In genomic region chr22:41844036-41844435, GRCh38 we compare ENCODE assay signal across 14 cellular contexts. TPM values are rescaled to one million over a fixed set of nuclear protein-coding genes. Genes with fewer than 3 reads are reported as not detected.
A peak's percentile ranks its signal among the peaks of the same experiment; 100 is the strongest.
DNase-seq lines count a peak whose midpoint lies in the region; TF ChIP-seq lines count a peak whose summit lies in the region.
"Had no signal": no experiment of that assay in that cellular context is flagged by ENCODE, and none has a peak within 500 bp of the region (broad histone marks: within the 10 kb centered on the region; RNA-seq: fewer than 3 reads in every experiment).

No MANE protein-coding gene starts in this region.

- peaks cover 61% of the 10 kb centered on the region for H3K4me1 Mint-ChIP-seq in T-helper 2 cell treated with Interferon-gamma antibody and Interleukin-4, amounts not matched to agents 5 μg/mL and 100 μg/mL, for 36 hours (ENCODE audit: low read depth)

- TF ChIP-seq POLR2A in breast epithelium (IDR thresholded peaks at IDR 0.05): no peak

- H3K9me3 ChIP-seq in OCI-LY1 (ENCODE audit: low read length) (no peaks in the 10 kb centered on the region), breast epithelium (no peaks in the 10 kb centered on the region)
- no peaks in the 10 kb centered on the region for H3K9me3 ChIP-seq in effector memory CD4-positive, alpha-beta T cell (ENCODE audit: control insufficient read depth, low read length)
- H3K9me3 ChIP-seq: A549, SJSA1 had no signal

- H3K4me3 ChIP-seq in OCI-LY1 (ENCODE audit: low read depth, low read length, poor library complexity, severe bottlenecking) (no peak overlapping the region), breast epithelium (no peak overlapping the region), skin epidermis (no peak overlapping the region)
- no peak overlapping the region for H3K4me3 ChIP-seq in effector memory CD4-positive, alpha-beta T cell (ENCODE audit: insufficient read depth, low read depth, low read length, poor library complexity, severe bottlenecking)
- H3K4me3 ChIP-seq: A549, SJSA1 had no signal

- H3K79me2 ChIP-seq in OCI-LY1 (ENCODE audit: insufficient read depth, low read length): peaks cover 100% of the 10 kb centered on the region

- TF ChIP-seq CTCF in OCI-LY1 (IDR thresholded peaks at IDR 0.05; ENCODE audit: low read length): no peak
- no peak for TF ChIP-seq CTCF in breast epithelium (IDR thresholded peaks at IDR 0.05)

- no peaks in the 10 kb centered on the region for H3K9me2 ChIP-seq in OCI-LY1 (ENCODE audit: low read depth, low read length)

- 0 out of 2 replicates have a peak, but pooled peaks cover 2% of the 10 kb centered on the region for H3F3A ChIP-seq in OCI-LY1 (ENCODE audit: insufficient read depth, low read length)

- H3K27ac ChIP-seq in OCI-LY1 (ENCODE audit: low read depth, low read length, poor library complexity, severe bottlenecking) (peak overlapping the region; percentile 55), breast epithelium (peak overlapping the region; percentile 1 to 61), skin epidermis (peak overlapping the region in 15 of 21 experiments; percentile 1 to 72 (median 44))
- H3K27ac ChIP-seq in effector memory CD4-positive, alpha-beta T cell (ENCODE audit: insufficient read depth, low read length, poor library complexity, severe bottlenecking): no peak overlapping the region
- H3K27ac ChIP-seq: SJSA1 had no signal

- no peak overlapping the region for H2AFZ ChIP-seq in OCI-LY1 (ENCODE audit: low read length)

- intact Hi-C loops in breast epithelium (cut with DNase I; ENCODE audit: low total_unique reads): no loop called here

- no peak overlapping the region for H3K4me3 Mint-ChIP-seq in T-helper 2 cell treated with Interferon-gamma antibody and Interleukin-4, amounts not matched to agents 5 μg/mL and 100 μg/mL, for 36 hours

- DNase-seq in T-helper 2 cell treated with Interferon-gamma antibody and Interleukin-4, amounts not matched to agents 5 μg/mL and 100 μg/mL, for 36 hours (ENCODE audit: low spot score): no peak
- DNase-seq in T-helper 2 cell: no peak
- no peak for DNase-seq in breast epithelium (ENCODE audit: low spot score in 2 of 2)
- DNase-seq in effector memory CD4-positive, alpha-beta T cell: no peak
- no peak for DNase-seq in NCI-H2081 (lab: John Stamatoyannopoulos, UW)
- DNase-seq in hippocampal formation (lab: John Stamatoyannopoulos, UW): no peak
- DNase-seq: KG1, left ventricle myocardium superior, NCI-H1930, NCI-H748 treated with DMSO at 0.1 percent for 48 hours had no signal

- H3K9ac ChIP-seq in OCI-LY1 (ENCODE audit: low read length): peak overlapping the region; percentile 11; the same call in 1 of the 2 replicates

- peaks cover 77% of the 10 kb centered on the region for H3K36me3 ChIP-seq in OCI-LY1 (ENCODE audit: insufficient read depth, low read length)
- H3K36me3 ChIP-seq in breast epithelium: no peaks in the 10 kb centered on the region
- H3K36me3 ChIP-seq in effector memory CD4-positive, alpha-beta T cell (ENCODE audit: control insufficient read depth, insufficient read depth, low read length): peaks cover 7% of the 10 kb centered on the region

- peak overlapping the region; percentile 59; the same call in 1 of the 2 replicates for H3K4me2 ChIP-seq in OCI-LY1 (ENCODE audit: low read length)
- H3K4me2 ChIP-seq: A549 had no signal

- H3K36me3 Mint-ChIP-seq in T-helper 2 cell treated with Interferon-gamma antibody and Interleukin-4, amounts not matched to agents 5 μg/mL and 100 μg/mL, for 36 hours (ENCODE audit: low read depth): peaks cover 36% of the 10 kb centered on the region

- H3K27ac Mint-ChIP-seq in T-helper 2 cell treated with Interferon-gamma antibody and Interleukin-4, amounts not matched to agents 5 μg/mL and 100 μg/mL, for 36 hours: peak overlapping the region; percentile 42

- H4K20me1 ChIP-seq in OCI-LY1 (ENCODE audit: insufficient read depth, low read length): no peaks in the 10 kb centered on the region

- no peaks in the 10 kb centered on the region for H3K9me3 Mint-ChIP-seq in T-helper 2 cell treated with Interferon-gamma antibody and Interleukin-4, amounts not matched to agents 5 μg/mL and 100 μg/mL, for 36 hours

- H3K27me3 ChIP-seq in OCI-LY1 (ENCODE audit: insufficient read depth, low read length) (no peaks in the 10 kb centered on the region), breast epithelium (no peaks in the 10 kb centered on the region)
- no peaks in the 10 kb centered on the region for H3K27me3 ChIP-seq in effector memory CD4-positive, alpha-beta T cell (replicated peaks; ENCODE audit: control insufficient read depth, insufficient read depth, low read length, poor library complexity, severe bottlenecking)
- H3K27me3 ChIP-seq: SJSA1 had no signal

- H3K27me3 Mint-ChIP-seq in T-helper 2 cell treated with Interferon-gamma antibody and Interleukin-4, amounts not matched to agents 5 μg/mL and 100 μg/mL, for 36 hours (ENCODE audit: low read depth): no peaks in the 10 kb centered on the region

- H3K4me1 ChIP-seq in OCI-LY1 (ENCODE audit: insufficient read depth, low read length, severe bottlenecking) (peaks cover 94% of the 10 kb centered on the region), breast epithelium (peaks cover 0 to 3% of the 10 kb centered on the region in 2 donors)
- H3K4me1 ChIP-seq in effector memory CD4-positive, alpha-beta T cell (ENCODE audit: control insufficient read depth, insufficient read depth, low read length, poor library complexity, severe bottlenecking): peaks cover 4% of the 10 kb centered on the region
- H3K4me1 ChIP-seq: SJSA1 had no signal

RNA-seq across cellular contexts. Expression of gene SREBF2, which starts 11.1 kb away (rescaled TPM):
- 10 to 100 TPM; 20.8 to 33.5 (median 32.1) TPM for total RNA-seq in breast epithelium

RNA-seq across cellular contexts. Expression of gene CCDC134, which starts 43.6 kb away (rescaled TPM):
- 10 to 100 TPM in 2 of 3 donors, 1 to 10 TPM in 1; 4.0 to 12.3 (median 10.8) TPM for total RNA-seq in breast epithelium
